Comparison of ENCODE assay signal across 9 cellular contexts in the genomic region with DNA sequence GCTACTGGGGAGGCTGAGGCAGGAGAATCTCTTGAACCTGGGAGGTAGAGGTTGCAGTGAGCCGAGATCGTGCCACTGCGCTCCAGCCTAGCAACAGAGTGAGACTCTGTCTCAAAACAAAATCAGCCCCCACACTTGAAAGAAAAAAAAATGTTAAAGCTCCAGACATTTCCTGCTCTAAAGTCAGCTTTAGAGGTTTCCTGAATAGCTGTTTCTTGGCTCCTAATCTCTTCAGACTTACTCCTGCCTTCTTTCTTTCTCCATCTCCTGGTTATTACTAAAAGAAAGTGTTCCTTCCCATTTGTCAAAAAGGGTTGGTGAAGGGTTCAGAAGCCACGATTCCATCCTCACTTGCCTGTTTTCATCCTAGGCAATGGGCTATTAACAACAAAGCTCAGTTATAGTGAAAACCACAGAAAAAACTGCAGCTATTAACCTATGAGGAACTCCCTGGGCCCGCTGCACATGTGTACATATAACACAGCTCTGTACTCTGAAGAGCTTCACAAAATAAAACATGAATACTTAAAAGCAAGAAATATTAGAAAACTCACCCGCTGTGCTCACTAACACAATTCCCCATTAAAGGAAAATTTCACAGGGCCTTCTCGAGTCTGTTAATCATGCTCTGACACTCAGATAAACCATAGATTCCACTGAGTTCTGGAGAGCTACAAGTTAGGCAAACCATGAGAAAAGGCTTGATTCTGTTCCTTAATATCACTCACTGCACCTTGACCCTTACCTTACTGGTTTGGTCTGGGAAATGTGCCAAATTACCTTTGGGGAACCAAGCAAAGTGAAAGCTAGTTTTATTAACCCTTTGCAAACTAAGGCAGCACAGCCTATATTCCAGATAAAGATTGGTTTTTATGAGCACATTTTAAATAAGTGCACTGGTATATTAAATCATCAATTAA.
DNase-seq lines count a peak whose midpoint lies in the region; ATAC-seq and TF ChIP-seq lines count a peak whose summit lies in the region.
"Had no signal": no experiment of that assay in that cellular context is flagged by ENCODE, and none has a peak within 500 bp of the region (broad histone marks: within the 10 kb centered on the region; RNA-seq: fewer than 3 reads in every experiment).

No MANE protein-coding gene starts in this region.

- POLR2A ChIA-PET in RWPE1 (lab: Yijun Ruan, JAX; ENCODE audit: low non-redundant PET), result no interaction called here

- no peaks in the 10 kb centered on the region for H3K36me3 ChIP-seq in hepatocyte (replicated peaks; ENCODE audit: insufficient read depth, low read depth)
- peaks cover 0 to 29% (median 12%) of the 10 kb centered on the region in 4 donors for H3K36me3 ChIP-seq in stomach

- no peaks in the 10 kb centered on the region for H3K27me3 ChIP-seq in hepatocyte
- H3K27me3 ChIP-seq in stomach, result no peaks in the 10 kb centered on the region

- CTCF ChIA-PET in RWPE1 (lab: Yijun Ruan, JAX), result interaction anchor here (0.6 kb wide), 1 partner anchor 232 kb away, joined by 3 read pairs; no protein-coding TSS in a partner anchor

- WGBS in hepatocyte (ENCODE audit: low lambda C conversion rate, missing lambda C conversion rate), result 59% methylated on average over 7 of the region's 7 CpGs
- 21 to 39% (median 28%) methylated on average over 7 of the region's 7 CpGs for WGBS in stomach, 5 donors

- TF ChIP-seq EP300 in stomach (IDR thresholded peaks at IDR 0.05), result no peak

- H3K27ac Mint-ChIP-seq in activated T-cell treated with anti-CD3 and anti-CD28 coated beads, Interleukin-2, amount 50 U/mL, for 72 hours, result peak overlapping the region; percentile 87
- no peak overlapping the region for H3K27ac Mint-ChIP-seq in CD14-positive monocyte

- DNase-seq in activated T-cell treated with anti-CD3 and anti-CD28 coated beads, Interleukin-2, amount 50 U/mL, for 72 hours, result no peak
- no peak for DNase-seq in activated T-cell treated with anti-CD3 and anti-CD28 coated beads, Interleukin-2, amount 50 U/mL, for 1 hour
- DNase-seq in RWPE1 (ENCODE audit: low spot score) (peak; percentile 51), hepatocyte (ENCODE audit: low spot score) (peak; percentile 39), stomach (peak; percentile 39), DMS 273 treated with DMSO at 0.1 percent for 48 hours (lab: John Stamatoyannopoulos, UW) (no peak), germinal center (ENCODE audit: low spot score) (no peak), CD14-positive monocyte (ENCODE audit: low spot score) (no peak)
- DNase-seq: NCI-H187 treated with DMSO at 0.1 percent for 48 hours had no signal

- no peaks in the 10 kb centered on the region for H3K36me3 Mint-ChIP-seq in activated T-cell treated with anti-CD3 and anti-CD28 coated beads, Interleukin-2, amount 50 U/mL, for 72 hours (ENCODE audit: insufficient read depth in 2 of 2)
- peaks cover 21 to 24% of the 10 kb centered on the region in 2 donors for H3K36me3 Mint-ChIP-seq in CD14-positive monocyte

- H3K9me3 ChIP-seq in hepatocyte (ENCODE audit: low read depth) (no peaks in the 10 kb centered on the region), stomach (no peaks in the 10 kb centered on the region)

- H3K27me3 Mint-ChIP-seq in activated T-cell treated with anti-CD3 and anti-CD28 coated beads, Interleukin-2, amount 50 U/mL, for 72 hours (ENCODE audit: low read depth), result no peaks in the 10 kb centered on the region
- no peaks in the 10 kb centered on the region for H3K27me3 Mint-ChIP-seq in CD14-positive monocyte (ENCODE audit: low read depth in 3 of 3)

- no peak for TF ChIP-seq POLR2A in stomach (IDR thresholded peaks at IDR 0.05)

- no peaks in the 10 kb centered on the region for H3K9me2 ChIP-seq in hepatocyte (replicated peaks; ENCODE audit: insufficient read depth)

- H3K79me2 ChIP-seq in hepatocyte, result no peaks in the 10 kb centered on the region

- TF ChIP-seq CTCF in RWPE1 (conservative IDR thresholded peaks at IDR 0.05; ENCODE audit: low read depth), result no peak
- no peak for TF ChIP-seq CTCF in hepatocyte (IDR thresholded peaks at IDR 0.05; ENCODE audit: poor library complexity)
- TF ChIP-seq CTCF in stomach (IDR thresholded peaks at IDR 0.05), result no peak
- TF ChIP-seq CTCF in CD14-positive monocyte (IDR thresholded peaks at IDR 0.05), result no peak

- H3K4me3 Mint-ChIP-seq in activated T-cell treated with anti-CD3 and anti-CD28 coated beads, Interleukin-2, amount 50 U/mL, for 72 hours, result peak overlapping the region; percentile 9 to 69
- no peak overlapping the region for H3K4me3 Mint-ChIP-seq in CD14-positive monocyte

- no peak overlapping the region for H2AFZ ChIP-seq in hepatocyte

- peaks cover 38% of the 10 kb centered on the region for H3K4me1 Mint-ChIP-seq in activated T-cell treated with anti-CD3 and anti-CD28 coated beads, Interleukin-2, amount 50 U/mL, for 72 hours (ENCODE audit: low read depth)
- peaks cover 17% of the 10 kb centered on the region for H3K4me1 Mint-ChIP-seq in CD14-positive monocyte

- H3K27ac ChIP-seq in RWPE1, result no peak overlapping the region
- peak overlapping the region; percentile 46 for H3K27ac ChIP-seq in hepatocyte
- peak overlapping the region; percentile 32 to 79 (median 69) for H3K27ac ChIP-seq in stomach

- H3K4me3 ChIP-seq in hepatocyte, result no peak overlapping the region
- peak overlapping the region in 2 of 4 donors; percentile 9 to 13 for H3K4me3 ChIP-seq in stomach

- no peaks in the 10 kb centered on the region for H3K9me3 Mint-ChIP-seq in activated T-cell treated with anti-CD3 and anti-CD28 coated beads, Interleukin-2, amount 50 U/mL, for 72 hours
- peaks cover 0 to 6% (median 0%) of the 10 kb centered on the region in 7 donors for H3K9me3 Mint-ChIP-seq in CD14-positive monocyte

- intact Hi-C loops in stomach (cut with DNase I; ENCODE audit: low total_unique reads) (no loop called here), CD14-positive monocyte (cut with micrococcal nuclease) (no loop called here)

- H3K4me1 ChIP-seq in hepatocyte (ENCODE audit: insufficient read depth), result peaks cover 9% of the 10 kb centered on the region
- peaks cover 13 to 45% (median 27%) of the 10 kb centered on the region in 4 donors for H3K4me1 ChIP-seq in stomach

- H4K20me1 ChIP-seq in hepatocyte (ENCODE audit: insufficient read depth, poor library complexity, severe bottlenecking), result no peaks in the 10 kb centered on the region

- peak overlapping the region; percentile 37 for H3K4me2 ChIP-seq in hepatocyte

- no peak for ATAC-seq in activated T-cell treated with anti-CD3 and anti-CD28 coated beads, Interleukin-2, amount 50 U/mL, for 72 hours (replicated peaks in 1 of 2)

Comparison
In these comparisons a context has a peak if more than half of its experiments do, and no peak if none do; other contexts are left out.
1. DNase-seq: peak in RWPE1 (single experiment), hepatocyte (single experiment) and stomach (single experiment); none in activated T-cell treated with anti-CD3 and anti-CD28 coated beads, Interleukin-2, amount 50 U/mL, for 72 hours (0 of 2), activated T-cell treated with anti-CD3 and anti-CD28 coated beads, Interleukin-2, amount 50 U/mL, for 1 hour (single experiment), DMS 273 treated with DMSO at 0.1 percent for 48 hours (single experiment), germinal center (single experiment) and CD14-positive monocyte (single experiment).
2. H3K4me3 Mint-ChIP-seq: peak in activated T-cell treated with anti-CD3 and anti-CD28 coated beads, Interleukin-2, amount 50 U/mL, for 72 hours (2 of 2); none in CD14-positive monocyte (0 of 2).